ENCODE assay signal across 8 cellular contexts in the genomic region with DNA sequence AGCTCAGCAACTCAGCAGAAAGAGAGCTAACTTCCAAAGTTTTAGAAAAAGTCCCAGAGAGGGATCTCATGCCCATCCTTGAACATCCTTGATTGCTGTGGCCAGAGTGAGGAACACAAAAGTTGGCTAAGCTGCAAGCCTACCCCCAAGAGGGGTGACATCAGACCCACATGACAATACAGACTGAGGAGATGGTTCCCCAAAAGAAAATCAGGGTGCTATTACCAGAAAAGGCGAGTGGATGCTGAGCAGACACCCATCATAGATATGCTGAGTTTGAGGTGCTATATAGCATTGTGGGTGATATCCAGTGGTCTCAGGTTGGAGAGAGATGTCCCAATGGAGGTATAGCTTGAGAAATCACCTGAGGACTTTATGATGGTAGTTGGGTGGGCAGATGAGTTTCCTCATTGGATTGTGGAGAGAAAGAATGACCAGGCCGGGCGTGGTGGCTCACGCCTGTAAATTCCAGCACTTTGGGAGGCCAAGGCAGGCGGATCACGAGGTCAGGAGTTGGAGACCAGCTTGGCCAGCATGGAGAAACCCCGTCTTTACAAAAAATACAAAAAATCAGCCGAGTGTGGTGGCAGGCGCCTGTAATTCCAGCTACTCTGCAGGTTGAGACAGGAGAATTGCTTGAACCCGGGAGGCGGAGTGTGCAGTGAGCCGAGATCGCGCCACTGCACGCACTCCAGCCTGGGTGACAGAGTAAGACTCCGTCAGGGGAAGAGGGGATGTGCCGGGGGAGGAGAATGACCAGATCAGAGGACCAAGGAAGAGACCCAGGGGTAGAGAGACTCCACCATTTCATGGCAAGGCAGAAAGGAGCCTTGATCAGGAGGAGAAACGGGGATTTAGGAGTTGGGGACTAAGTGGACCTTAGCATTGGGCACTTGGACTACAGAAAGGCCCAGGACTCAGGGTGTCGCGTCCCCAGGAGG. TPM values are rescaled to one million over a fixed set of nuclear protein-coding genes. Genes with fewer than 3 reads are reported as not detected.
DNase-seq lines count a peak whose midpoint lies in the region; ATAC-seq and TF ChIP-seq lines count a peak whose summit lies in the region.

No MANE protein-coding gene starts in this region.

- intact Hi-C loops in gastrocnemius medialis (cut with DNase I; ENCODE audit: low total_unique reads): no loop called here

- H3K9me3 Mint-ChIP-seq in GM23338: peaks cover 3% of the 10 kb centered on the region; the same call in 2 of the 3 replicates

- H3K4me1 Mint-ChIP-seq in GM23338: peaks cover 38% of the 10 kb centered on the region

- DNase-seq in GM23338 (ENCODE audit: low spot score) (no peak), foreskin keratinocyte (no peak), gastrocnemius medialis (no peak), hippocampal formation (lab: John Stamatoyannopoulos, UW) (no peak), OCI-M2 (lab: John Stamatoyannopoulos, UW; ENCODE audit: unreplicated experiment) (no peak), HuH-7.5 (ENCODE audit: low spot score) (no peak), NCI-H2081 treated with DMSO at 0.1 percent for 48 hours (lab: John Stamatoyannopoulos, UW) (no peak)

- H3K27ac Mint-ChIP-seq in GM23338: peak overlapping the region; percentile 100

- H3K9me2 ChIP-seq in GM23338 (ENCODE audit: insufficient read depth): peaks cover 8% of the 10 kb centered on the region

- TF ChIP-seq CTCF in GM23338 (conservative IDR thresholded peaks at IDR 0.05; ENCODE audit: low read depth in 2 of 2): no peak
- no peak for TF ChIP-seq CTCF in WI38 (IDR thresholded peaks at IDR 0.05; ENCODE audit: low read depth, low read length)
- TF ChIP-seq CTCF in foreskin keratinocyte (conservative IDR thresholded peaks at IDR 0.05): no peak
- TF ChIP-seq CTCF in gastrocnemius medialis (IDR thresholded peaks at IDR 0.05 in 4 of 5, conservative IDR thresholded peaks at IDR 0.05 in 1 of 5): no peak

- peaks cover 24% of the 10 kb centered on the region for H3K27me3 Mint-ChIP-seq in GM23338 (ENCODE audit: insufficient read depth, low read depth, poor library complexity)

- peak overlapping the region; percentile 66 for H3K4me3 Mint-ChIP-seq in GM23338

- peaks cover 5% of the 10 kb centered on the region; the same call in 1 of the 2 replicates for H4K20me1 ChIP-seq in GM23338 (replicated peaks; ENCODE audit: insufficient read depth)

- H3F3A ChIP-seq in GM23338 (replicated peaks; ENCODE audit: low read depth): peaks cover 15% of the 10 kb centered on the region

- H3K4me3 ChIP-seq in GM23338: peak overlapping the region; percentile 47
- peak overlapping the region; percentile 74 for H3K4me3 ChIP-seq in WI38 (ENCODE audit: low read depth, low read length)
- peak overlapping the region; percentile 75 to 97 (median 90) for H3K4me3 ChIP-seq in gastrocnemius medialis

- peak overlapping the region; percentile 73 for H3K4me2 ChIP-seq in GM23338

- H2AFZ ChIP-seq in GM23338: no peak overlapping the region; the same call in 1 of the 2 replicates

- H3K79me2 ChIP-seq in GM23338 (replicated peaks; ENCODE audit: insufficient read depth): peaks cover 22% of the 10 kb centered on the region

- peaks cover 42% of the 10 kb centered on the region for H3K36me3 Mint-ChIP-seq in GM23338 (ENCODE audit: low read depth)

- H3K9me3 ChIP-seq in gastrocnemius medialis: no peaks in the 10 kb centered on the region

- H3K27ac ChIP-seq in GM23338 (ENCODE audit: low read depth) (peak overlapping the region; percentile 99), foreskin keratinocyte (peak overlapping the region; percentile 72), gastrocnemius medialis (peak overlapping the region; percentile 83 to 88 (median 88))

- peaks cover 18% of the 10 kb centered on the region for H3K4me1 ChIP-seq in GM23338 (ENCODE audit: insufficient read depth)
- H3K4me1 ChIP-seq in foreskin keratinocyte: no peaks in the 10 kb centered on the region
- H3K4me1 ChIP-seq in gastrocnemius medialis: peaks cover 10 to 14% of the 10 kb centered on the region in 2 donors

- H3K36me3 ChIP-seq in GM23338 (ENCODE audit: insufficient read depth) (no peaks in the 10 kb centered on the region), gastrocnemius medialis (no peaks in the 10 kb centered on the region)

- TF ChIP-seq POLR2A in gastrocnemius medialis (IDR thresholded peaks at IDR 0.05): no peak

- H3K27me3 ChIP-seq in GM23338 (ENCODE audit: insufficient read depth): no peaks in the 10 kb centered on the region
- no peaks in the 10 kb centered on the region for H3K27me3 ChIP-seq in foreskin keratinocyte
- no peaks in the 10 kb centered on the region for H3K27me3 ChIP-seq in gastrocnemius medialis

- in situ Hi-C loops in gastrocnemius medialis (cut with MboI; ENCODE audit: low sequenced_read_pairs in 4 of 4): loop anchor here in 1 of 4 donors (5.0 kb wide), 1 partner anchor 36 kb away; no protein-coding TSS in a partner anchor

- ATAC-seq in GM23338: no peak
- no peak for ATAC-seq in foreskin keratinocyte
- no peak for ATAC-seq in gastrocnemius medialis

TF ChIP-seq in GM23338, 12 proteins besides CTCF, POLR2A, EP300 and RAD21:
- TF ChIP-seq EZH2phosphoT487 (IDR thresholded peaks at IDR 0.05; ENCODE audit: unreplicated experiment): no peak
- TF ChIP-seq ZNF331 (CRISPR knock-in tag; IDR thresholded peaks at IDR 0.05; ENCODE audit: low read depth): no peak
- no peak for TF ChIP-seq EZH2 (IDR thresholded peaks at IDR 0.05; ENCODE audit: low read depth, unreplicated experiment)
- no peak for TF ChIP-seq CREB1 (CRISPR knock-in tag; IDR thresholded peaks at IDR 0.05; ENCODE audit: low read depth)
- TF ChIP-seq POLR2AphosphoS5 (IDR thresholded peaks at IDR 0.05; ENCODE audit: low read depth): no peak
- no peak for TF ChIP-seq ZNF114 (CRISPR knock-in tag; IDR thresholded peaks at IDR 0.05)
- TF ChIP-seq, protein P1, sequence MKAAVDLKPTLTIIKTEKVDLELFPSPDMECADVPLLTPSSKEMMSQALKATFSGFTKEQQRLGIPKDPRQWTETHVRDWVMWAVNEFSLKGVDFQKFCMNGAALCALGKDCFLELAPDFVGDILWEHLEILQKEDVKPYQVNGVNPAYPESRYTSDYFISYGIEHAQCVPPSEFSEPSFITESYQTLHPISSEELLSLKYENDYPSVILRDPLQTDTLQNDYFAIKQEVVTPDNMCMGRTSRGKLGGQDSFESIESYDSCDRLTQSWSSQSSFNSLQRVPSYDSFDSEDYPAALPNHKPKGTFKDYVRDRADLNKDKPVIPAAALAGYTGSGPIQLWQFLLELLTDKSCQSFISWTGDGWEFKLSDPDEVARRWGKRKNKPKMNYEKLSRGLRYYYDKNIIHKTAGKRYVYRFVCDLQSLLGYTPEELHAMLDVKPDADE (IDR thresholded peaks at IDR 0.05): no peak; the same call in 1 of the 2 replicates

RNA-seq across cellular contexts. Expression of gene PCK2, which starts 0.9 kb away (rescaled TPM):
- 103 and 112 TPM in 2 replicates for total RNA-seq in GM23338 (2014; rRNA removed; shearing (Covaris generic))
- 53.5 and 57.9 TPM in 2 replicates for polyA plus RNA-seq in GM23338 (2016; fragmentation: Nextera tagmentation; extraction: Ambion mirVana)
- 41.0 and 67.9 TPM in 2 replicates for total RNA-seq in foreskin keratinocyte
- polyA plus RNA-seq in foreskin keratinocyte: 49.2 and 81.1 TPM in 2 replicates
- 1 to 10 TPM; 1.9 to 9.8 (median 3.6) TPM for total RNA-seq in gastrocnemius medialis

RNA-seq across cellular contexts. Expression of gene DCAF11, which starts 21.3 kb away (rescaled TPM):
- total RNA-seq in GM23338 (2014; rRNA removed; shearing (Covaris generic)): 78.7 and 93.2 TPM in 2 replicates
- 18.6 and 19.0 TPM in 2 replicates for polyA plus RNA-seq in GM23338 (2016; fragmentation: Nextera tagmentation; extraction: Ambion mirVana)
- 29.5 and 32.3 TPM in 2 replicates for total RNA-seq in foreskin keratinocyte
- 20.9 and 24.6 TPM in 2 replicates for polyA plus RNA-seq in foreskin keratinocyte
- 100 to 1,000 TPM in 1 of 4 donors, 10 to 100 TPM in 3; 52.4 to 113 (median 88.7) TPM for total RNA-seq in gastrocnemius medialis

RNA-seq across cellular contexts. Expression of gene NRL, which starts 21.5 kb away (rescaled TPM):
- 2.2 and 5.2 TPM in 2 replicates for total RNA-seq in GM23338 (2014; rRNA removed; shearing (Covaris generic))
- polyA plus RNA-seq in GM23338 (2016; fragmentation: Nextera tagmentation; extraction: Ambion mirVana) (1.4 and 1.8 TPM in 2 replicates), foreskin keratinocyte (0.46 and 0.50 TPM in 2 replicates)
- total RNA-seq in foreskin keratinocyte (0.27 and 0.46 TPM in 2 replicates), gastrocnemius medialis (1 to 10 TPM in 3 of 4 donors, under 1 TPM in 1; 0.82 to 4.5 (median 2.4) TPM)

RNA-seq across cellular contexts. Expression of gene CPNE6, which starts 21.9 kb away (rescaled TPM):
- total RNA-seq in GM23338 (2014; rRNA removed; shearing (Covaris generic)): not detected in 2 replicates
- 0.16 TPM in 1 of 2 replicates, not detected in the other for polyA plus RNA-seq in GM23338 (2016; fragmentation: Nextera tagmentation; extraction: Ambion mirVana)
- total RNA-seq in foreskin keratinocyte: not detected in 2 replicates
- not detected in 2 replicates for polyA plus RNA-seq in foreskin keratinocyte
- not detected for total RNA-seq in gastrocnemius medialis

RNA-seq across cellular contexts. Expression of gene FITM1, which starts 37.2 kb away (rescaled TPM):
- total RNA-seq in GM23338 (2014; rRNA removed; shearing (Covaris generic)): not detected in 2 replicates
- polyA plus RNA-seq in GM23338 (2016; fragmentation: Nextera tagmentation; extraction: Ambion mirVana) (0.53 and 0.57 TPM in 2 replicates), foreskin keratinocyte (0.17 and 0.21 TPM in 2 replicates)
- total RNA-seq in foreskin keratinocyte (0.32 and 0.37 TPM in 2 replicates), gastrocnemius medialis (10 to 100 TPM; 45.3 to 91.3 (median 65.4) TPM)
